12 cellular contexts compared by ENCODE assay signal in genomic region chr10:47277352-47278151, GRCh38. TPM values are rescaled to one million over a fixed set of nuclear protein-coding genes. Genes with fewer than 3 reads are reported as not detected.
DNase-seq lines count a peak whose midpoint lies in the region; ATAC-seq lines count a peak whose summit lies in the region.
"Had no signal": no experiment of that assay in that cellular context is flagged by ENCODE, and none has a peak within 500 bp of the region (broad histone marks: within the 10 kb centered on the region; RNA-seq: fewer than 3 reads in every experiment).

No MANE protein-coding gene starts in this region.

- peak overlapping the region; percentile 19 to 53 for H3K27ac Mint-ChIP-seq in activated naive CD4-positive, alpha-beta T cell treated with anti-CD3 and anti-CD28 coated beads, Interleukin-2, amount 50 U/mL, for 72 hours
- H3K27ac Mint-ChIP-seq: stimulated activated naive B cell treated with anti-CD40 and anti-IgM and Interleukin-4, amounts not matched to agents 10 μg/mL and 1 μg/mL and 100 μg/mL, for 72 hours had no signal

- H3K36me3 Mint-ChIP-seq in activated naive CD4-positive, alpha-beta T cell treated with anti-CD3 and anti-CD28 coated beads, Interleukin-2, amount 50 U/mL, for 72 hours, result no peaks in the 10 kb centered on the region
- H3K36me3 Mint-ChIP-seq: naive B cell; stimulated activated naive B cell treated with anti-CD40 and anti-IgM and Interleukin-4, amounts not matched to agents 10 μg/mL and 1 μg/mL and 100 μg/mL, for 72 hours had no signal

- DNase-seq in activated gamma-delta T cell treated with Interleukin-2 at 50 U/mL for 16 hours (peak; percentile 60), activated gamma-delta T cell (lab: John Stamatoyannopoulos, UW) (no peak), MV-4-11 (lab: John Stamatoyannopoulos, UW) (no peak), T1000 (lab: John Stamatoyannopoulos, UW) (no peak)
- peak; percentile 24 to 40 for DNase-seq in activated CD4-positive, alpha-beta T cell treated with anti-CD3 and anti-CD28 coated beads for 4 hours
- DNase-seq in activated naive CD4-positive, alpha-beta T cell treated with anti-CD3 and anti-CD28 coated beads, Interleukin-2, amount 50 U/mL, for 72 hours (ENCODE audit: low spot score in 2 of 2), result peak in 1 of 2 donors; percentile 44
- DNase-seq in stimulated activated CD8-positive, alpha-beta memory T cell treated with anti-CD3 and anti-CD28 coated beads, Interleukin-12 subunit alpha, Interleukin-12 subunit beta, amount 100 ng/mL, for 1 hour (ENCODE audit: low read depth), result peak; percentile 15
- DNase-seq: naive B cell; NCI-H2029; stimulated activated naive B cell treated with anti-CD40 and anti-IgM and Interleukin-4, amounts not matched to agents 10 μg/mL and 1 μg/mL and 100 μg/mL, for 72 hours had no signal

- peaks cover 0 to 6% of the 10 kb centered on the region in 2 donors for H3K9me3 Mint-ChIP-seq in activated naive CD4-positive, alpha-beta T cell treated with anti-CD3 and anti-CD28 coated beads, Interleukin-2, amount 50 U/mL, for 72 hours

- peak; percentile 98 for ATAC-seq in activated naive CD4-positive, alpha-beta T cell treated with anti-CD3 and anti-CD28 coated beads, Interleukin-2, amount 50 U/mL, for 72 hours
- ATAC-seq in GM21528 (IDR thresholded peaks at IDR 0.05; ENCODE audit: low FRiP score, unreplicated experiment), result no peak
- ATAC-seq: stimulated activated naive B cell treated with anti-CD40 and anti-IgM and Interleukin-4, amounts not matched to agents 10 μg/mL and 1 μg/mL and 100 μg/mL, for 72 hours had no signal

RNA-seq across cellular contexts. Expression of gene GDF10, which starts 22.4 kb away (rescaled TPM):
- total RNA-seq in activated naive CD4-positive, alpha-beta T cell treated with anti-CD3 and anti-CD28 coated beads, Interleukin-2, amount 50 U/mL, for 72 hours, result under 1 TPM; 0.14 to 0.23 TPM

RNA-seq across cellular contexts. Expression of gene GDF2, which starts 44.7 kb away (rescaled TPM):
- total RNA-seq in activated naive CD4-positive, alpha-beta T cell treated with anti-CD3 and anti-CD28 coated beads, Interleukin-2, amount 50 U/mL, for 72 hours, result not detected
- total RNA-seq: smooth muscle cell had no signal

Comparison
In these comparisons a context has a peak if more than half of its experiments do, and no peak if none do; other contexts are left out.
1. DNase-seq: peak in activated gamma-delta T cell treated with Interleukin-2 at 50 U/mL for 16 hours (single experiment), activated CD4-positive, alpha-beta T cell treated with anti-CD3 and anti-CD28 coated beads for 4 hours (2 of 2) and stimulated activated CD8-positive, alpha-beta memory T cell treated with anti-CD3 and anti-CD28 coated beads, Interleukin-12 subunit alpha, Interleukin-12 subunit beta, amount 100 ng/mL, for 1 hour (single experiment); none in activated gamma-delta T cell (single experiment), MV-4-11 (single experiment) and T1000 (single experiment).